In the genomic region with DNA sequence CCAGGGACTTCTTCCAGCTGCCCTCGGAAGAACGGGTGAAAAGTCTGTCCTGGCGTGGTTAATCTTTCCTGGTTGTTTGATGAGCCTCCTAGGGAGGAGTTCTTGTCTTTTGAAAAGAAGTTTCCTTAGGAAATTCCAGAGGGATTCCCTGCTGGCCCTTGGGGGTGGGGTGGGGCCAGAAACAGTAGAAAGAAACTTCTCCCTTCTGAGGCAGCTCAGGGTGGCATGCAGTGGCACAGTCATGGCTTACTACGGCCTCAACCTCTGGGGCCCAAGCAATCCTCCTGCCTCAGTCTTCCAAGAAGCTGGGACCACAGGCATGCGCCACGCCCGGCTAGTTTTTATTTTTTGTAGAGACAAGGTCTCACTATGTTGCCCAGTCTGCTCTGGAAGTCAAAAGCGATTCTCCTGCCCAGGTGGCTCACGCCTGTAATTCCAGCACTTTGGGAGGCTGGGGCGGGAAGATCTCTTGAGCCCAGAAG, we compare ENCODE assay signal across 9 cellular contexts. TPM values are rescaled to one million over a fixed set of nuclear protein-coding genes. Genes with fewer than 3 reads are reported as not detected.
DNase-seq lines count a peak whose midpoint lies in the region; ATAC-seq and TF ChIP-seq lines count a peak whose summit lies in the region.
"Had no signal": no experiment of that assay in that cellular context is flagged by ENCODE, and none has a peak within 500 bp of the region (broad histone marks: within the 10 kb centered on the region; RNA-seq: fewer than 3 reads in every experiment).

No MANE protein-coding gene starts in this region.

- peaks cover 36% of the 10 kb centered on the region for H3K4me1 Mint-ChIP-seq in activated CD4-positive, alpha-beta T cell treated with anti-CD3 and anti-CD28 coated beads, Interleukin-2, amount 10 ng/mL, durations not matched to agents 7 days and 5 days
- H3K4me1 Mint-ChIP-seq in stimulated activated naive CD8-positive, alpha-beta T cell treated with anti-CD3 and anti-CD28 coated beads, Interleukin-15, amount 100 ng/mL, for 72 hours, result peaks cover 29% of the 10 kb centered on the region

- intact Hi-C loops in thyroid gland (cut with DNase I), result no loop called here

- peaks cover 76% of the 10 kb centered on the region for H3K36me3 Mint-ChIP-seq in activated CD4-positive, alpha-beta T cell treated with anti-CD3 and anti-CD28 coated beads, Interleukin-2, amount 10 ng/mL, durations not matched to agents 7 days and 5 days (ENCODE audit: low read depth)

- peaks cover 17% of the 10 kb centered on the region for H3K9me3 Mint-ChIP-seq in activated CD4-positive, alpha-beta T cell treated with anti-CD3 and anti-CD28 coated beads, Interleukin-2, amount 10 ng/mL, durations not matched to agents 7 days and 5 days
- peaks cover 0 to under 1% of the 10 kb centered on the region in 2 donors for H3K9me3 Mint-ChIP-seq in stimulated activated naive CD8-positive, alpha-beta T cell treated with anti-CD3 and anti-CD28 coated beads, Interleukin-15, amount 100 ng/mL, for 72 hours

- 74 to 76% methylated on average over 10 of the region's 10 CpGs for WGBS in thyroid gland, 2 donors

- TF ChIP-seq CTCF in thyroid gland (IDR thresholded peaks at IDR 0.05), result no peak

- DNase-seq in activated CD4-positive, alpha-beta T cell treated with anti-CD3 and anti-CD28 coated beads, Interleukin-2, amount 10 ng/mL, durations not matched to agents 7 days and 5 days, result no peak
- DNase-seq in activated CD4-positive, alpha-beta T cell treated with anti-CD3 and anti-CD28 coated beads, Interleukin-2, amount 50 U/mL, for 1 hour, result no peak
- peak; percentile 14 for DNase-seq in activated CD8-positive, alpha-beta memory T cell treated with anti-CD3 and anti-CD28 coated beads, Interleukin-2, amount 50 U/mL, for 4 hours
- DNase-seq in iPS DF 19.7 (ENCODE audit: low read depth, low spot score), result peak; percentile 45
- DNase-seq in stimulated activated naive CD8-positive, alpha-beta T cell treated with anti-CD3 and anti-CD28 coated beads, Interleukin-15, amount 100 ng/mL, for 72 hours, result no peak
- no peak for DNase-seq in stimulated activated CD4-positive, alpha-beta T cell treated with anti-CD3 and anti-CD28 coated beads, Interleukin-2, amount 100 ng/mL, for 48 hours
- no peak for DNase-seq in thyroid gland
- DNase-seq: effector CD8-positive, alpha-beta T cell had no signal

- H3K4me1 ChIP-seq in thyroid gland, result peaks cover 15 to 17% of the 10 kb centered on the region in 2 donors

- CTCF ChIA-PET in activated CD4-positive, alpha-beta T cell treated with anti-CD3 and anti-CD28 coated beads, Interleukin-2, amount 10 ng/mL, durations not matched to agents 7 days and 5 days (lab: Charles Lee), result no interaction called here

- no peaks in the 10 kb centered on the region for H3K27me3 Mint-ChIP-seq in activated CD4-positive, alpha-beta T cell treated with anti-CD3 and anti-CD28 coated beads, Interleukin-2, amount 10 ng/mL, durations not matched to agents 7 days and 5 days
- no peaks in the 10 kb centered on the region for H3K27me3 Mint-ChIP-seq in stimulated activated naive CD8-positive, alpha-beta T cell treated with anti-CD3 and anti-CD28 coated beads, Interleukin-15, amount 100 ng/mL, for 72 hours

- H3K27ac ChIP-seq in thyroid gland, result no peak overlapping the region

- H3K9me3 ChIP-seq in thyroid gland, result no peaks in the 10 kb centered on the region

- peak overlapping the region; percentile 76 for H3K4me3 Mint-ChIP-seq in activated CD4-positive, alpha-beta T cell treated with anti-CD3 and anti-CD28 coated beads, Interleukin-2, amount 10 ng/mL, durations not matched to agents 7 days and 5 days
- H3K4me3 Mint-ChIP-seq in stimulated activated naive CD8-positive, alpha-beta T cell treated with anti-CD3 and anti-CD28 coated beads, Interleukin-15, amount 100 ng/mL, for 72 hours, result peak overlapping the region; percentile 95 to 97

- no peak for ATAC-seq in stimulated activated naive CD8-positive, alpha-beta T cell treated with anti-CD3 and anti-CD28 coated beads, Interleukin-15, amount 100 ng/mL, for 72 hours
- no peak for ATAC-seq in HG03571 (IDR thresholded peaks at IDR 0.05; ENCODE audit: unreplicated experiment)

- H3K27ac Mint-ChIP-seq in activated CD4-positive, alpha-beta T cell treated with anti-CD3 and anti-CD28 coated beads, Interleukin-2, amount 10 ng/mL, durations not matched to agents 7 days and 5 days, result peak overlapping the region; percentile 95
- peak overlapping the region; percentile 97 to 100 for H3K27ac Mint-ChIP-seq in stimulated activated naive CD8-positive, alpha-beta T cell treated with anti-CD3 and anti-CD28 coated beads, Interleukin-15, amount 100 ng/mL, for 72 hours

- no peaks in the 10 kb centered on the region for H3K36me3 ChIP-seq in thyroid gland

- H3K4me3 ChIP-seq in thyroid gland (replicated peaks in 1 of 3), result peak overlapping the region in 1 of 3 donors; percentile 94

- POLR2A ChIA-PET in activated CD4-positive, alpha-beta T cell treated with anti-CD3 and anti-CD28 coated beads, Interleukin-2, amount 10 ng/mL, durations not matched to agents 7 days and 5 days (lab: Charles Lee), result no interaction called here

- TF ChIP-seq POLR2A in thyroid gland (IDR thresholded peaks at IDR 0.05), result no peak

- no peaks in the 10 kb centered on the region for H3K27me3 ChIP-seq in thyroid gland

RNA-seq across cellular contexts. Expression of a gene that starts 1.5 kb away (rescaled TPM):
- total RNA-seq in activated CD4-positive, alpha-beta T cell treated with anti-CD3 and anti-CD28 coated beads, Interleukin-2, amount 10 ng/mL, durations not matched to agents 7 days and 5 days, result 10 to 100 TPM; 96.3 to 97.2 TPM
- 10 to 100 TPM in 2 of 4 donors, 1 to 10 TPM in 2; 6.9 to 13.4 (median 11.3) TPM for total RNA-seq in thyroid gland

RNA-seq across cellular contexts. Expression of a gene that starts 6.6 kb away (rescaled TPM):
- total RNA-seq in activated CD4-positive, alpha-beta T cell treated with anti-CD3 and anti-CD28 coated beads, Interleukin-2, amount 10 ng/mL, durations not matched to agents 7 days and 5 days, result 100 to 1,000 TPM in 1 of 2 experiments, 10 to 100 TPM in 1; 90.1 to 105 TPM
- total RNA-seq in thyroid gland, result 100 to 1,000 TPM in 3 of 4 donors, 10 to 100 TPM in 1; 97.3 to 293 (median 129) TPM

RNA-seq across cellular contexts. Expression of a gene that starts 26.7 kb away (rescaled TPM):
- total RNA-seq in activated CD4-positive, alpha-beta T cell treated with anti-CD3 and anti-CD28 coated beads, Interleukin-2, amount 10 ng/mL, durations not matched to agents 7 days and 5 days, result 100 to 1,000 TPM; 101 to 111 TPM
- total RNA-seq in thyroid gland, result 10 to 100 TPM; 12.9 to 23.5 (median 17.3) TPM

RNA-seq across cellular contexts. Expression of a gene that starts 42.1 kb away (rescaled TPM):
- 10 to 100 TPM; 54.1 to 59.4 TPM for total RNA-seq in activated CD4-positive, alpha-beta T cell treated with anti-CD3 and anti-CD28 coated beads, Interleukin-2, amount 10 ng/mL, durations not matched to agents 7 days and 5 days
- 10 to 100 TPM; 10.2 to 35.2 (median 22.9) TPM for total RNA-seq in thyroid gland

RNA-seq across cellular contexts. Expression of a gene that starts 51.6 kb away (rescaled TPM):
- total RNA-seq in activated CD4-positive, alpha-beta T cell treated with anti-CD3 and anti-CD28 coated beads, Interleukin-2, amount 10 ng/mL, durations not matched to agents 7 days and 5 days, result 10 to 100 TPM; 34.4 to 38.4 TPM
- total RNA-seq in thyroid gland, result 10 to 100 TPM; 22.5 to 62.4 (median 38.4) TPM

Comparison
In these comparisons a context has a peak if more than half of its experiments do, and no peak if none do; other contexts are left out.
1. DNase-seq: peak in activated CD8-positive, alpha-beta memory T cell treated with anti-CD3 and anti-CD28 coated beads, Interleukin-2, amount 50 U/mL, for 4 hours (single experiment) and iPS DF 19.7 (single experiment); none in activated CD4-positive, alpha-beta T cell treated with anti-CD3 and anti-CD28 coated beads, Interleukin-2, amount 10 ng/mL, durations not matched to agents 7 days and 5 days (single experiment), activated CD4-positive, alpha-beta T cell treated with anti-CD3 and anti-CD28 coated beads, Interleukin-2, amount 50 U/mL, for 1 hour (single experiment), stimulated activated naive CD8-positive, alpha-beta T cell treated with anti-CD3 and anti-CD28 coated beads, Interleukin-15, amount 100 ng/mL, for 72 hours (0 of 2), stimulated activated CD4-positive, alpha-beta T cell treated with anti-CD3 and anti-CD28 coated beads, Interleukin-2, amount 100 ng/mL, for 48 hours (0 of 2) and thyroid gland (0 of 2).
2. RNA of a gene that starts 1.5 kb away (total RNA-seq): 96.3 to 97.2 TPM in activated CD4-positive, alpha-beta T cell treated with anti-CD3 and anti-CD28 coated beads, Interleukin-2, amount 10 ng/mL, durations not matched to agents 7 days and 5 days; 6.9 to 13.4 TPM in thyroid gland; every median in the first group is over 4 times any median in the second.
3. RNA of a gene that starts 26.7 kb away (total RNA-seq): 101 to 111 TPM in activated CD4-positive, alpha-beta T cell treated with anti-CD3 and anti-CD28 coated beads, Interleukin-2, amount 10 ng/mL, durations not matched to agents 7 days and 5 days; 12.9 to 23.5 TPM in thyroid gland; every median in the first group is over 4 times any median in the second.